Comparison of ENCODE assay signal across 8 cellular contexts in genomic region chr10:80472234-80473095, GRCh38. TPM values are rescaled to one million over a fixed set of nuclear protein-coding genes. Genes with fewer than 3 reads are reported as not detected.
DNase-seq lines count a peak whose midpoint lies in the region; ATAC-seq and TF ChIP-seq lines count a peak whose summit lies in the region.

No MANE protein-coding gene starts in this region.

- POLR2A ChIA-PET in MCF 10A (lab: Yijun Ruan, JAX), result interaction anchor here (1.1 to 11.9 kb wide), 8 partner anchors 14 to 46 kb away, joined by 3 to 205 read pairs (median 8); partner anchors contain the start of gene TSPAN14

- BruUV-seq in MCF 10A (replicated peaks; lab: Mats Ljungman, UMichigan), result no TSS peak

- H3K36me3 Mint-ChIP-seq in MCF 10A (ENCODE audit: insufficient read depth, unreplicated experiment), result peaks cover 33% of the 10 kb centered on the region
- peaks cover 10% of the 10 kb centered on the region for H3K36me3 Mint-ChIP-seq in osteocyte (ENCODE audit: unreplicated experiment)

- peaks cover 55% of the 10 kb centered on the region for H3K4me1 Mint-ChIP-seq in MCF 10A (ENCODE audit: insufficient read depth, unreplicated experiment)
- peaks cover 45% of the 10 kb centered on the region for H3K4me1 Mint-ChIP-seq in osteocyte (ENCODE audit: unreplicated experiment)

- H3K27me3 Mint-ChIP-seq in MCF 10A (ENCODE audit: insufficient read depth, unreplicated experiment), result no peaks in the 10 kb centered on the region
- H3K27me3 Mint-ChIP-seq in osteocyte (ENCODE audit: unreplicated experiment), result no peaks in the 10 kb centered on the region

- H3K9me3 Mint-ChIP-seq in MCF 10A (ENCODE audit: unreplicated experiment) (peaks cover 3% of the 10 kb centered on the region), osteocyte (ENCODE audit: unreplicated experiment) (no peaks in the 10 kb centered on the region)

- DNase-seq in GM12864 (ENCODE audit: low read depth), result peak; percentile 75
- peak; percentile 93 for DNase-seq in MCF 10A (ENCODE audit: unreplicated experiment)
- no peak for DNase-seq in osteocyte (ENCODE audit: extremely low spot score, unreplicated experiment)
- DNase-seq in NCI-H524 treated with DMSO at 0.1 percent for 48 hours (lab: John Stamatoyannopoulos, UW), result no peak
- no peak for DNase-seq in middle frontal gyrus (ENCODE audit: extremely low spot score, low spot score)
- DNase-seq in SKM-1 (lab: John Stamatoyannopoulos, UW; ENCODE audit: unreplicated experiment), result no peak

- H3K27ac Mint-ChIP-seq in MCF 10A (ENCODE audit: low read depth, unreplicated experiment) (peak overlapping the region; percentile 99), osteocyte (ENCODE audit: unreplicated experiment) (peak overlapping the region; percentile 20)

- peak overlapping the region; percentile 2; the same call in 1 of the 2 replicates for H3K4me3 ChIP-seq in GM12864 (ENCODE audit: low read depth, low read length)

- TF ChIP-seq CTCF in GM12864 (IDR thresholded peaks at IDR 0.05; ENCODE audit: low read depth, low read length, missing control alignments) (peak; percentile 16), MCF 10A (IDR thresholded peaks at IDR 0.05; ENCODE audit: unreplicated experiment) (no peak), osteocyte (IDR thresholded peaks at IDR 0.05) (no peak)

- intact Hi-C loops in MCF 10A (cut with micrococcal nuclease), result loop anchor here (1.0 to 2.0 kb wide), 2 partner anchors 18 to 26 kb away; partner anchors contain the start of gene TSPAN14

- ATAC-seq in GM21390 (IDR thresholded peaks at IDR 0.05; ENCODE audit: unreplicated experiment), result peak; percentile 91
- ATAC-seq in HG03571 (IDR thresholded peaks at IDR 0.05; ENCODE audit: unreplicated experiment), result peak; percentile 90

- H3K4me3 Mint-ChIP-seq in MCF 10A (ENCODE audit: unreplicated experiment) (peak overlapping the region; percentile 38), osteocyte (ENCODE audit: unreplicated experiment) (no peak overlapping the region)

- CTCF ChIA-PET in MCF 10A (lab: Yijun Ruan, JAX), result interaction anchor here (0.7 to 33.7 kb wide), 10 partner anchors 10 to 191 kb away, joined by 3 to 923 read pairs (median 5); no protein-coding TSS in a partner anchor

RNA-seq across cellular contexts. Expression of gene TSPAN14, which starts 18.4 kb away (rescaled TPM):
- 46.9 and 53.7 TPM in 2 replicates for total RNA-seq in MCF 10A (2022)
- 50.7 and 51.4 TPM in 2 replicates for total RNA-seq in osteocyte

Comparison
In these comparisons a context has a peak if more than half of its experiments do, and no peak if none do; other contexts are left out.
1. DNase-seq: peak in GM12864 (single experiment) and MCF 10A (single experiment); none in osteocyte (single experiment), NCI-H524 treated with DMSO at 0.1 percent for 48 hours (single experiment), middle frontal gyrus (single experiment) and SKM-1 (single experiment).